Comparison of ENCODE assay signal across 1 cellular context in genomic region chr2:105397025-105397722, GRCh38.
TF ChIP-seq lines count a peak whose summit lies in the region.

No MANE protein-coding gene starts in this region.

TF ChIP-seq in K562, 482 proteins besides CTCF, POLR2A, EP300 and RAD21 (continued from another document and continues in another):
- TF ChIP-seq U2AF2 (optimal IDR thresholded peaks at IDR 0.05; ENCODE audit: low read depth, low read length) = no peak
- no peak; the same call in 1 of the 2 replicates for TF ChIP-seq POLR2H (tag; IDR thresholded peaks at IDR 0.05; ENCODE audit: low read depth)
- 0 out of 4 replicates have a peak, but pooled peaks of 1 of the 2 experiments have one; percentile 45 for TF ChIP-seq SRF (CRISPR knock-in tag; IDR thresholded peaks at IDR 0.05)
- TF ChIP-seq RBM15 (IDR thresholded peaks at IDR 0.05; ENCODE audit: insufficient read depth, low read length) = no peak
- TF ChIP-seq ZNF717 (CRISPR knock-in tag; IDR thresholded peaks at IDR 0.05) = no peak
- no peak for TF ChIP-seq ZBTB1 (CRISPR knock-in tag; IDR thresholded peaks at IDR 0.05; ENCODE audit: borderline replicate concordance, low read depth)
- TF ChIP-seq FOXP1 (CRISPR knock-in tag; IDR thresholded peaks at IDR 0.05) = no peak
- TF ChIP-seq MTA1 (IDR thresholded peaks at IDR 0.05; ENCODE audit: borderline replicate concordance) = no peak
- no peak for TF ChIP-seq NFXL1 (CRISPR knock-in tag; IDR thresholded peaks at IDR 0.05)
- no peak for TF ChIP-seq ARID3B (CRISPR knock-in tag; IDR thresholded peaks at IDR 0.05; ENCODE audit: borderline replicate concordance)
- TF ChIP-seq ZNF23 (CRISPR knock-in tag; IDR thresholded peaks at IDR 0.05) = no peak
- no peak for TF ChIP-seq UBTF (IDR thresholded peaks at IDR 0.05; ENCODE audit: borderline replicate concordance in 1 of 2, low read depth in 2 of 2, low read length in 2 of 2)
- TF ChIP-seq ZNF280B (CRISPR knock-in tag; IDR thresholded peaks at IDR 0.05) = no peak
- no peak for TF ChIP-seq HLTF (IDR thresholded peaks at IDR 0.05)
- no peak for TF ChIP-seq CUX1 (CRISPR knock-in tag; IDR thresholded peaks at IDR 0.05)
- TF ChIP-seq KLF1 (tag; IDR thresholded peaks at IDR 0.05) = no peak
- no peak for TF ChIP-seq ETV5 (CRISPR knock-in tag; IDR thresholded peaks at IDR 0.05; ENCODE audit: low read depth)
- no peak; the same call in 1 of the 2 replicates for TF ChIP-seq NR2C1 (IDR thresholded peaks at IDR 0.05)
- TF ChIP-seq NR2C1 (tag; IDR thresholded peaks at IDR 0.05) = no peak
- TF ChIP-seq ADNP (tag; IDR thresholded peaks at IDR 0.05) = no peak
- no peak for TF ChIP-seq ZNF444 (CRISPR knock-in tag; IDR thresholded peaks at IDR 0.05)
- no peak for TF ChIP-seq ZNF589 (CRISPR knock-in tag; IDR thresholded peaks at IDR 0.05; ENCODE audit: low read depth)
- TF ChIP-seq LCOR (CRISPR knock-in tag; IDR thresholded peaks at IDR 0.05) = 0 out of 2 replicates have a peak, but pooled peaks have one; percentile 65
- no peak for TF ChIP-seq CHD7 (IDR thresholded peaks at IDR 0.05; ENCODE audit: low read depth, low read length)
- TF ChIP-seq RUNX1 (IDR thresholded peaks at IDR 0.05; ENCODE audit: low read depth) = no peak
- no peak for TF ChIP-seq ERF (CRISPR knock-in tag; IDR thresholded peaks at IDR 0.05)
- no peak for TF ChIP-seq PURB (CRISPR knock-in tag; IDR thresholded peaks at IDR 0.05; ENCODE audit: low read depth)
- TF ChIP-seq ZBTB11 (CRISPR knock-in tag; IDR thresholded peaks at IDR 0.05) = no peak
- TF ChIP-seq GABPA (tag; conservative IDR thresholded peaks at IDR 0.05; ENCODE audit: low read depth) = no peak
- no peak for TF ChIP-seq ZNF134 (CRISPR knock-in tag; conservative IDR thresholded peaks at IDR 0.05)
- no peak for TF ChIP-seq ESRRA (IDR thresholded peaks at IDR 0.05; ENCODE audit: borderline replicate concordance, low read depth)
- TF ChIP-seq MCM7 (IDR thresholded peaks at IDR 0.05) = no peak
